Comparison of ENCODE assay signal across 2 cellular contexts in the genomic region with DNA sequence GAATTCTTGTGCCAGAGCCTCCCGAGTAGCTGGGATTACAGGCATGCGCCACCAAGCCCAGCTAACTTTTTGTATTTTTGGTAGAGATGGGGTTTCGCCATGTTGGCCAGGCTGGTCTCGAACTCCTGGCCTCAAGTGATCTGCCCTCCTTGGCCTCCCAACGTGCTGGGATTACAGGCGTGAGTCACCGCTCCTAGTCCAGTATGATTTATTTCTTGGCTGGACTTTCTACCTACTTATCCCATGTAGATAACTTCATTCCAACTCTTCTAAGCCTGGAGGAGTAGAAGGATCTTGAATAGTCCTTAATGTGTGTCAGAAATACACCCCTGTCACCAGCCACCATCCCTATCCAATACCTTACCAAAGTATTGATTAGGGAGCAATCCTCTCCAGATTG. TPM values are rescaled to one million over a fixed set of nuclear protein-coding genes. Genes with fewer than 3 reads are reported as not detected.
"Had no signal": no experiment of that assay in that cellular context is flagged by ENCODE, and none has a peak within 500 bp of the region (broad histone marks: within the 10 kb centered on the region; RNA-seq: fewer than 3 reads in every experiment).

No MANE protein-coding gene starts in this region.

RNA-seq across cellular contexts. Expression of gene ACSL5, which starts 14.1 kb away (rescaled TPM):
- total RNA-seq: foreskin keratinocyte, mesothelial cell of epicardium had no signal
- polyA plus RNA-seq: foreskin keratinocyte had no signal
